In genomic region chr12:8018666-8019581, GRCh38 we compare ENCODE assay signal across 8 cellular contexts. TPM values are rescaled to one million over a fixed set of nuclear protein-coding genes. Genes with fewer than 3 reads are reported as not detected.
DNase-seq lines count a peak whose midpoint lies in the region; ATAC-seq and TF ChIP-seq lines count a peak whose summit lies in the region.

No MANE protein-coding gene starts in this region.

- H3K27me3 ChIP-seq in GM23338 (ENCODE audit: insufficient read depth) (no peaks in the 10 kb centered on the region), Panc1 (ENCODE audit: control insufficient read depth, insufficient read depth, low read length) (peaks cover 2% of the 10 kb centered on the region)

- H3K4me1 Mint-ChIP-seq in GM23338: peaks cover 7% of the 10 kb centered on the region
- H3K4me1 Mint-ChIP-seq in naive B cell: peaks cover 0 to 6% (median 6%) of the 10 kb centered on the region in 3 donors

- H4K20me1 ChIP-seq in GM23338 (replicated peaks; ENCODE audit: insufficient read depth): no peaks in the 10 kb centered on the region

- H3K27ac ChIP-seq in GM23338 (ENCODE audit: low read depth): 0 out of 2 replicates have a peak overlapping the region, but pooled peaks have one; percentile 35
- H3K27ac ChIP-seq in Panc1 (ENCODE audit: low read length): no peak overlapping the region

- BruUV-seq in Panc1 (replicated peaks; lab: Mats Ljungman, UMichigan): no TSS peak

- H3K27me3 Mint-ChIP-seq in GM23338 (ENCODE audit: insufficient read depth, low read depth, poor library complexity): peaks cover 4% of the 10 kb centered on the region
- peaks cover 29 to 35% (median 33%) of the 10 kb centered on the region in 3 donors for H3K27me3 Mint-ChIP-seq in naive B cell

- CTCF ChIA-PET in Panc1 (lab: Charles Lee): no interaction called here

- no peaks in the 10 kb centered on the region for H3K9me3 ChIP-seq in Panc1 (ENCODE audit: control insufficient read depth, insufficient read depth, low read depth, low read length)

- H3K36me3 Mint-ChIP-seq in GM23338 (ENCODE audit: low read depth) (no peaks in the 10 kb centered on the region), naive B cell (no peaks in the 10 kb centered on the region)

- POLR2A ChIA-PET in Panc1 (lab: Charles Lee): no interaction called here

- in situ Hi-C loops in Panc1 (cut with HindIII; ENCODE audit: low pct_unique_long_range_greater_than_20kb, low sequenced_read_pairs): no loop called here

- DNase-seq in GM23338 (ENCODE audit: low spot score) (peak; percentile 96), Panc1 (ENCODE audit: low read depth, low spot score) (no peak), naive B cell (peak; percentile 35)
- DNase-seq in effector CD8-positive, alpha-beta T cell (lab: John Stamatoyannopoulos, UW): peak; percentile 27

- H3K4me3 ChIP-seq in GM23338: peak overlapping the region; percentile 81
- H3K4me3 ChIP-seq in Panc1 (ENCODE audit: low read depth in 2 of 2, low read length in 2 of 2): peak overlapping the region; percentile 11 to 20; a peak in 2 of 4 replicates

- H3K4me1 ChIP-seq in GM23338 (ENCODE audit: insufficient read depth): no peaks in the 10 kb centered on the region
- H3K4me1 ChIP-seq in Panc1 (ENCODE audit: control insufficient read depth, insufficient read depth, low read length): no peaks in the 10 kb centered on the region

- H3K79me2 ChIP-seq in GM23338 (replicated peaks; ENCODE audit: insufficient read depth): peaks cover 6% of the 10 kb centered on the region

- peak in 1 of 2 experiments; percentile 31; a peak in 1 of 4 replicates for TF ChIP-seq CTCF in GM23338 (conservative IDR thresholded peaks at IDR 0.05; ENCODE audit: low read depth in 2 of 2)
- TF ChIP-seq CTCF in Panc1 (IDR thresholded peaks at IDR 0.05): no peak

- no peaks in the 10 kb centered on the region; the same call in 1 of the 2 replicates for H3K36me3 ChIP-seq in GM23338 (ENCODE audit: insufficient read depth)
- H3K36me3 ChIP-seq in Panc1 (ENCODE audit: control insufficient read depth, insufficient read depth, low read length): no peaks in the 10 kb centered on the region

- H3K9me2 ChIP-seq in GM23338 (ENCODE audit: insufficient read depth): no peaks in the 10 kb centered on the region

- H3K9me3 Mint-ChIP-seq in GM23338 (no peaks in the 10 kb centered on the region), naive B cell (no peaks in the 10 kb centered on the region)

- intact Hi-C loops in Panc1 (cut with micrococcal nuclease; ENCODE audit: unreplicated experiment): no loop called here

- ATAC-seq in GM23338 (peak; percentile 96), Panc1 (peak; percentile 58), naive B cell (ENCODE audit: low read depth in 2 of 2) (peak; percentile 79 to 81), GM21576 (IDR thresholded peaks at IDR 0.05; ENCODE audit: unreplicated experiment) (no peak), HG03196 (IDR thresholded peaks at IDR 0.05; ENCODE audit: unreplicated experiment) (no peak), HG02763 (IDR thresholded peaks at IDR 0.05; ENCODE audit: unreplicated experiment) (no peak), HG03571 (IDR thresholded peaks at IDR 0.05; ENCODE audit: unreplicated experiment) (no peak)

- peak overlapping the region; percentile 82 for H3K4me3 Mint-ChIP-seq in GM23338
- H3K4me3 Mint-ChIP-seq in naive B cell: peak overlapping the region; percentile 67 to 82 (median 77)

- H3K27ac Mint-ChIP-seq in GM23338: no peak overlapping the region
- no peak overlapping the region for H3K27ac Mint-ChIP-seq in naive B cell

- H3F3A ChIP-seq in GM23338 (replicated peaks; ENCODE audit: low read depth): peaks cover 3% of the 10 kb centered on the region; the same call in 1 of the 2 replicates

- peak overlapping the region; percentile 91 for H3K4me2 ChIP-seq in GM23338

- peak overlapping the region; percentile 64 for H2AFZ ChIP-seq in GM23338

TF ChIP-seq in GM23338, 12 proteins besides CTCF, POLR2A, EP300 and RAD21:
- TF ChIP-seq POLR2AphosphoS5 (IDR thresholded peaks at IDR 0.05; ENCODE audit: low read depth) (peak; percentile 50; the same call in 1 of the 2 replicates), ETS1 (IDR thresholded peaks at IDR 0.05) (peak; percentile 37; the same call in 1 of the 2 replicates)
- TF ChIP-seq, protein P1, sequence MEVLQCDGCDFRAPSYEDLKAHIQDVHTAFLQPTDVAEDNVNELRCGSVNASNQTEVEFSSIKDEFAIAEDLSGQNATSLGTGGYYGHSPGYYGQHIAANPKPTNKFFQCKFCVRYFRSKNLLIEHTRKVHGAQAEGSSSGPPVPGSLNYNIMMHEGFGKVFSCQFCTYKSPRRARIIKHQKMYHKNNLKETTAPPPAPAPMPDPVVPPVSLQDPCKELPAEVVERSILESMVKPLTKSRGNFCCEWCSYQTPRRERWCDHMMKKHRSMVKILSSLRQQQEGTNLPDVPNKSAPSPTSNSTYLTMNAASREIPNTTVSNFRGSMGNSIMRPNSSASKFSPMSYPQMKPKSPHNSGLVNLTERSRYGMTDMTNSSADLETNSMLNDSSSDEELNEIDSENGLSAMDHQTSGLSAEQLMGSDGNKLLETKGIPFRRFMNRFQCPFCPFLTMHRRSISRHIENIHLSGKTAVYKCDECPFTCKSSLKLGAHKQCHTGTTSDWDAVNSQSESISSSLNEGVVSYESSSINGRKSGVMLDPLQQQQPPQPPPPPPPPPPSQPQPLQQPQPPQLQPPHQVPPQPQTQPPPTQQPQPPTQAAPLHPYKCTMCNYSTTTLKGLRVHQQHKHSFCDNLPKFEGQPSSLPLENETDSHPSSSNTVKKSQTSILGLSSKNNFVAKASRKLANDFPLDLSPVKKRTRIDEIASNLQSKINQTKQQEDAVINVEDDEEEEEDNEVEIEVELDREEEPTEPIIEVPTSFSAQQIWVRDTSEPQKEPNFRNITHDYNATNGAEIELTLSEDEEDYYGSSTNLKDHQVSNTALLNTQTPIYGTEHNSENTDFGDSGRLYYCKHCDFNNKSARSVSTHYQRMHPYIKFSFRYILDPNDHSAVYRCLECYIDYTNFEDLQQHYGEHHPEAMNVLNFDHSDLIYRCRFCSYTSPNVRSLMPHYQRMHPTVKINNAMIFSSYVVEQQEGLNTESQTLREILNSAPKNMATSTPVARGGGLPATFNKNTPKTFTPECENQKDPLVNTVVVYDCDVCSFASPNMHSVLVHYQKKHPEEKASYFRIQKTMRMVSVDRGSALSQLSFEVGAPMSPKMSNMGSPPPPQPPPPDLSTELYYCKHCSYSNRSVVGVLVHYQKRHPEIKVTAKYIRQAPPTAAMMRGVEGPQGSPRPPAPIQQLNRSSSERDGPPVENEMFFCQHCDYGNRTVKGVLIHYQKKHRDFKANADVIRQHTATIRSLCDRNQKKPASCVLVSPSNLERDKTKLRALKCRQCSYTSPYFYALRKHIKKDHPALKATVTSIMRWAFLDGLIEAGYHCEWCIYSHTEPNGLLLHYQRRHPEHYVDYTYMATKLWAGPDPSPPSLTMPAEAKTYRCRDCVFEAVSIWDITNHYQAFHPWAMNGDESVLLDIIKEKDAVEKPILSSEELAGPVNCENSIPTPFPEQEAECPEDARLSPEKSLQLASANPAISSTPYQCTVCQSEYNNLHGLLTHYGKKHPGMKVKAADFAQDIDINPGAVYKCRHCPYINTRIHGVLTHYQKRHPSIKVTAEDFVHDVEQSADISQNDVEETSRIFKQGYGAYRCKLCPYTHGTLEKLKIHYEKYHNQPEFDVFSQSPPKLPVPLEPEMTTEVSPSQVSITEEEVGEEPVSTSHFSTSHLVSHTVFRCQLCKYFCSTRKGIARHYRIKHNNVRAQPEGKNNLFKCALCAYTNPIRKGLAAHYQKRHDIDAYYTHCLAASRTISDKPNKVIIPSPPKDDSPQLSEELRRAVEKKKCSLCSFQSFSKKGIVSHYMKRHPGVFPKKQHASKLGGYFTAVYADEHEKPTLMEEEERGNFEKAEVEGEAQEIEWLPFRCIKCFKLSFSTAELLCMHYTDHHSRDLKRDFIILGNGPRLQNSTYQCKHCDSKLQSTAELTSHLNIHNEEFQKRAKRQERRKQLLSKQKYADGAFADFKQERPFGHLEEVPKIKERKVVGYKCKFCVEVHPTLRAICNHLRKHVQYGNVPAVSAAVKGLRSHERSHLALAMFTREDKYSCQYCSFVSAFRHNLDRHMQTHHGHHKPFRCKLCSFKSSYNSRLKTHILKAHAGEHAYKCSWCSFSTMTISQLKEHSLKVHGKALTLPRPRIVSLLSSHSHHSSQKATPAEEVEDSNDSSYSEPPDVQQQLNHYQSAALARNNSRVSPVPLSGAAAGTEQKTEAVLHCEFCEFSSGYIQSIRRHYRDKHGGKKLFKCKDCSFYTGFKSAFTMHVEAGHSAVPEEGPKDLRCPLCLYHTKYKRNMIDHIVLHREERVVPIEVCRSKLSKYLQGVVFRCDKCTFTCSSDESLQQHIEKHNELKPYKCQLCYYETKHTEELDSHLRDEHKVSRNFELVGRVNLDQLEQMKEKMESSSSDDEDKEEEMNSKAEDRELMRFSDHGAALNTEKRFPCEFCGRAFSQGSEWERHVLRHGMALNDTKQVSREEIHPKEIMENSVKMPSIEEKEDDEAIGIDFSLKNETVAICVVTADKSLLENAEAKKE (CRISPR knock-in tag; IDR thresholded peaks at IDR 0.05): no peak

RNA-seq across cellular contexts. Expression of gene FOXJ2, which starts 13.6 kb away (rescaled TPM):
- total RNA-seq in GM23338 (2014; rRNA removed; shearing (Covaris generic)): 7.8 and 10.4 TPM in 2 replicates
- 4.1 and 4.9 TPM in 2 replicates for polyA plus RNA-seq in GM23338 (2016; fragmentation: Nextera tagmentation; extraction: Ambion mirVana)
- 10.9 TPM for total RNA-seq in Panc1 (2021; ENCODE audit: unreplicated experiment)
- polyA plus RNA-seq in Panc1 (2012; ENCODE audit: insufficient read length): 6.6 TPM
- 10 to 100 TPM in 3 of 6 donors, 1 to 10 TPM in 3; 4.6 to 18.4 (median 10.3) TPM for polyA plus RNA-seq in naive B cell (ENCODE audit: low read depth in 6 of 6)

RNA-seq across cellular contexts. Expression of gene C3AR1, which starts 47.2 kb away (rescaled TPM):
- total RNA-seq in GM23338 (2014; rRNA removed; shearing (Covaris generic)): not detected in 2 replicates
- polyA plus RNA-seq in GM23338 (2016; fragmentation: Nextera tagmentation; extraction: Ambion mirVana): not detected in 2 replicates
- not detected for total RNA-seq in Panc1 (2021; ENCODE audit: unreplicated experiment)
- polyA plus RNA-seq in Panc1 (2012; ENCODE audit: insufficient read length): not detected
- polyA plus RNA-seq in naive B cell (ENCODE audit: low read depth in 6 of 6): under 1 TPM in 2 of 6 donors, not detected in 4; 0.23 to 0.43 TPM

Comparison
In these comparisons a context has a peak if more than half of its experiments do, and no peak if none do; other contexts are left out.
1. ATAC-seq: peak in GM23338 (single experiment), Panc1 (single experiment) and naive B cell (2 of 2); none in GM21576 (single experiment), HG03196 (single experiment), HG02763 (single experiment) and HG03571 (single experiment).